Comparison of ENCODE assay signal across 18 cellular contexts in genomic region chr6:101080597-101080996, GRCh38.
DNase-seq lines count a peak whose midpoint lies in the region; ATAC-seq, FAIRE-seq and TF ChIP-seq lines count a peak whose summit lies in the region.
"Had no signal": no experiment of that assay in that cellular context is flagged by ENCODE, and none has a peak within 500 bp of the region (broad histone marks: within the 10 kb centered on the region; RNA-seq: fewer than 3 reads in every experiment).

No MANE protein-coding gene starts in this region.

- H3K79me2 ChIP-seq in keratinocyte (ENCODE audit: control insufficient read depth, insufficient read depth, low read length): no peaks in the 10 kb centered on the region

- H3K4me1 Mint-ChIP-seq in activated CD4-positive, alpha-beta memory T cell treated with anti-CD3 and anti-CD28 coated beads, Interleukin-2, amount 10 ng/mL, durations not matched to agents 7 days and 5 days: no peaks in the 10 kb centered on the region
- peaks cover 33% of the 10 kb centered on the region for H3K4me1 Mint-ChIP-seq in WTC11
- H3K4me1 Mint-ChIP-seq: B cell; stimulated activated memory B cell treated with anti-CD40 and anti-IgM and Interleukin-4, amounts not matched to agents 10 μg/mL and 1 μg/mL and 100 μg/mL, for 72 hours had no signal

- H3K27ac ChIP-seq in brain microvascular endothelial cell: peak overlapping the region; percentile 26
- no peak overlapping the region for H3K27ac ChIP-seq in keratinocyte (ENCODE audit: control insufficient read depth, insufficient read depth, low read length)
- H3K27ac ChIP-seq: neutrophil, Peyer's patch had no signal

- TF ChIP-seq CTCF in brain microvascular endothelial cell (IDR thresholded peaks at IDR 0.05; ENCODE audit: low read depth, low read length, missing control alignments): no peak
- no peak for TF ChIP-seq CTCF in keratinocyte (optimal IDR thresholded peaks at IDR 0.05 in 1 of 3, IDR thresholded peaks at IDR 0.05 in 1 of 3, conservative IDR thresholded peaks at IDR 0.05 in 1 of 3; ENCODE audit: extremely low read depth in 1 of 3, insufficient read depth in 2 of 3, low read length in 3 of 3)
- no peak for TF ChIP-seq CTCF in WTC11 (IDR thresholded peaks at IDR 0.05)

- H3K36me3 ChIP-seq in brain microvascular endothelial cell (replicated peaks) (no peaks in the 10 kb centered on the region), keratinocyte (ENCODE audit: control insufficient read depth in 2 of 2, extremely low read depth in 1 of 2, insufficient read depth in 2 of 2, low read length in 2 of 2) (no peaks in the 10 kb centered on the region)
- H3K36me3 ChIP-seq: ascending aorta, neutrophil, Peyer's patch had no signal

- peak; percentile 52 for DNase-seq in AG20443 (ENCODE audit: low spot score)
- DNase-seq in HTR-8/SVneo (ENCODE audit: insufficient read length, low spot score): peak; percentile 20
- DNase-seq in brain microvascular endothelial cell: peak; percentile 37
- peak; percentile 26 for DNase-seq in keratinocyte (ENCODE audit: low read depth, low spot score)
- no peak for DNase-seq in activated CD4-positive, alpha-beta memory T cell treated with anti-CD3 and anti-CD28 coated beads, Interleukin-2, amount 10 ng/mL, durations not matched to agents 7 days and 5 days
- DNase-seq in effector CD4-positive, alpha-beta T cell: no peak
- DNase-seq in WTC11 (ENCODE audit: low spot score): no peak
- DNase-seq: activated gamma-delta T cell treated with Interleukin-2 at 50 U/mL for 16 hours, NCI-H1694 treated with DMSO at 0.1 percent for 48 hours, NCI-H524 treated with DMSO at 0.1 percent for 48 hours, Peyer's patch, trophoblast cell had no signal

- POLR2A ChIA-PET in activated CD4-positive, alpha-beta memory T cell treated with anti-CD3 and anti-CD28 coated beads, Interleukin-2, amount 10 ng/mL, durations not matched to agents 7 days and 5 days (lab: Charles Lee): no interaction called here
- POLR2A ChIA-PET in WTC11 (lab: Charles Lee): no interaction called here

- FAIRE-seq in HTR-8/SVneo (lab: Jason Lieb, UNC): no peak
- FAIRE-seq in keratinocyte (lab: Jason Lieb, UNC): peak; percentile 23

- H3K4me3 ChIP-seq in brain microvascular endothelial cell (ENCODE audit: low read depth, low read length): no peak overlapping the region
- no peak overlapping the region for H3K4me3 ChIP-seq in keratinocyte (ENCODE audit: control insufficient read depth in 2 of 3, extremely low read depth in 1 of 3, insufficient read depth in 2 of 3, low read depth in 1 of 3, low read length in 3 of 3)
- H3K4me3 ChIP-seq: ascending aorta, Peyer's patch had no signal

- no peak overlapping the region for H2AFZ ChIP-seq in keratinocyte (ENCODE audit: control insufficient read depth, low read length)

- CTCF ChIA-PET in activated CD4-positive, alpha-beta memory T cell treated with anti-CD3 and anti-CD28 coated beads, Interleukin-2, amount 10 ng/mL, durations not matched to agents 7 days and 5 days (lab: Charles Lee): no interaction called here
- CTCF ChIA-PET in WTC11 (lab: Charles Lee): no interaction called here

- in situ Hi-C loops in brain microvascular endothelial cell (cut with HindIII; ENCODE audit: low pct_ligation_motif_present, low sequenced_read_pairs): no loop called here

- no peaks in the 10 kb centered on the region for H3K9me3 Mint-ChIP-seq in activated CD4-positive, alpha-beta memory T cell treated with anti-CD3 and anti-CD28 coated beads, Interleukin-2, amount 10 ng/mL, durations not matched to agents 7 days and 5 days
- H3K9me3 Mint-ChIP-seq in WTC11: peaks cover 19% of the 10 kb centered on the region

- H3K27ac Mint-ChIP-seq in activated CD4-positive, alpha-beta memory T cell treated with anti-CD3 and anti-CD28 coated beads, Interleukin-2, amount 10 ng/mL, durations not matched to agents 7 days and 5 days: no peak overlapping the region
- no peak overlapping the region for H3K27ac Mint-ChIP-seq in WTC11
- H3K27ac Mint-ChIP-seq: B cell; stimulated activated memory B cell treated with anti-CD40 and anti-IgM and Interleukin-4, amounts not matched to agents 10 μg/mL and 1 μg/mL and 100 μg/mL, for 72 hours had no signal

- H3K36me3 Mint-ChIP-seq in activated CD4-positive, alpha-beta memory T cell treated with anti-CD3 and anti-CD28 coated beads, Interleukin-2, amount 10 ng/mL, durations not matched to agents 7 days and 5 days (ENCODE audit: low read depth): no peaks in the 10 kb centered on the region
- H3K36me3 Mint-ChIP-seq in WTC11: peaks cover 13% of the 10 kb centered on the region
- H3K36me3 Mint-ChIP-seq: stimulated activated memory B cell treated with anti-CD40 and anti-IgM and Interleukin-4, amounts not matched to agents 10 μg/mL and 1 μg/mL and 100 μg/mL, for 72 hours had no signal

- H3K9me3 ChIP-seq in keratinocyte (ENCODE audit: control insufficient read depth, low read depth, low read length): no peaks in the 10 kb centered on the region
- H3K9me3 ChIP-seq: ascending aorta, neutrophil, Peyer's patch had no signal

- H3K9me1 ChIP-seq in keratinocyte (ENCODE audit: control insufficient read depth, extremely low read depth, insufficient read depth, low read length): no peaks in the 10 kb centered on the region

- dilution Hi-C loops in keratinocyte (cut with MboI; ENCODE audit: extremely low pct_ligation_motif_present, low sequenced_read_pairs): no loop called here

- H3K27me3 ChIP-seq in brain microvascular endothelial cell (replicated peaks) (no peaks in the 10 kb centered on the region), keratinocyte (ENCODE audit: control insufficient read depth, extremely low read depth, insufficient read depth, low read length) (no peaks in the 10 kb centered on the region)
- H3K27me3 ChIP-seq: ascending aorta, neutrophil, Peyer's patch had no signal

- H3K27me3 Mint-ChIP-seq in activated CD4-positive, alpha-beta memory T cell treated with anti-CD3 and anti-CD28 coated beads, Interleukin-2, amount 10 ng/mL, durations not matched to agents 7 days and 5 days: no peaks in the 10 kb centered on the region
- no peaks in the 10 kb centered on the region for H3K27me3 Mint-ChIP-seq in WTC11 (ENCODE audit: low read depth)
- H3K27me3 Mint-ChIP-seq: B cell; stimulated activated memory B cell treated with anti-CD40 and anti-IgM and Interleukin-4, amounts not matched to agents 10 μg/mL and 1 μg/mL and 100 μg/mL, for 72 hours had no signal

- H4K20me1 ChIP-seq in keratinocyte (ENCODE audit: control insufficient read depth, extremely low read depth, insufficient read depth, low read length): no peaks in the 10 kb centered on the region

- no peak overlapping the region for H3K4me3 Mint-ChIP-seq in activated CD4-positive, alpha-beta memory T cell treated with anti-CD3 and anti-CD28 coated beads, Interleukin-2, amount 10 ng/mL, durations not matched to agents 7 days and 5 days
- H3K4me3 Mint-ChIP-seq in WTC11: no peak overlapping the region
- H3K4me3 Mint-ChIP-seq: B cell; stimulated activated memory B cell treated with anti-CD40 and anti-IgM and Interleukin-4, amounts not matched to agents 10 μg/mL and 1 μg/mL and 100 μg/mL, for 72 hours had no signal

- no peak for ATAC-seq in GM21825 (IDR thresholded peaks at IDR 0.05; ENCODE audit: unreplicated experiment)
- ATAC-seq in WTC11: no peak
- ATAC-seq: activated CD4-positive, CD25-positive, alpha-beta regulatory T cell treated with anti-CD3 and anti-CD28 coated beads, Interleukin-2, amount 50 U/mL, for 24 hours; stimulated activated memory B cell treated with anti-CD40 and anti-IgM and Interleukin-4, amounts not matched to agents 10 μg/mL and 1 μg/mL and 100 μg/mL, for 72 hours had no signal

- H3K4me1 ChIP-seq in keratinocyte (ENCODE audit: control insufficient read depth, extremely low read depth, insufficient read depth, low read length): peaks cover 6% of the 10 kb centered on the region
- H3K4me1 ChIP-seq: Peyer's patch had no signal

- H3K9ac ChIP-seq in keratinocyte (ENCODE audit: control insufficient read depth, extremely low read depth, insufficient read depth, low read length): no peak overlapping the region

- no peak overlapping the region for H3K4me2 ChIP-seq in keratinocyte (ENCODE audit: control insufficient read depth, extremely low read depth, insufficient read depth, low read depth, low read length)

TF ChIP-seq in WTC11, 78 proteins besides CTCF, POLR2A, EP300 and RAD21:
- TF ChIP-seq NFATC4 (CRISPR knock-in tag; IDR thresholded peaks at IDR 0.05) (no peak), NFYB (CRISPR knock-in tag; conservative IDR thresholded peaks at IDR 0.05; ENCODE audit: low read depth) (no peak), E2F1 (CRISPR knock-in tag; IDR thresholded peaks at IDR 0.05) (no peak), HMGA2 (CRISPR knock-in tag; IDR thresholded peaks at IDR 0.05) (no peak), NR1H2 (CRISPR knock-in tag; IDR thresholded peaks at IDR 0.05) (no peak), ZNF317 (CRISPR knock-in tag; IDR thresholded peaks at IDR 0.05; ENCODE audit: borderline replicate concordance, low read depth) (no peak), ZSCAN18 (CRISPR knock-in tag; IDR thresholded peaks at IDR 0.05) (no peak), FOXJ3 (CRISPR knock-in tag; IDR thresholded peaks at IDR 0.05; ENCODE audit: borderline replicate concordance) (no peak), JUN (CRISPR knock-in tag; IDR thresholded peaks at IDR 0.05) (no peak), MYBL2 (CRISPR knock-in tag; IDR thresholded peaks at IDR 0.05) (no peak), GABPB1 (CRISPR knock-in tag; IDR thresholded peaks at IDR 0.05) (no peak)

Comparison
In these comparisons a context has a peak if more than half of its experiments do, and no peak if none do; other contexts are left out.
1. DNase-seq: peak in AG20443 (single experiment), HTR-8/SVneo (single experiment), brain microvascular endothelial cell (single experiment) and keratinocyte (single experiment); none in activated CD4-positive, alpha-beta memory T cell treated with anti-CD3 and anti-CD28 coated beads, Interleukin-2, amount 10 ng/mL, durations not matched to agents 7 days and 5 days (single experiment), effector CD4-positive, alpha-beta T cell (single experiment) and WTC11 (single experiment).